In genomic region chr7:42159150-42159549, GRCh38 we compare ENCODE assay signal across 27 cellular contexts.
DNase-seq lines count a peak whose midpoint lies in the region; TF ChIP-seq lines count a peak whose summit lies in the region.
"Had no signal": no experiment of that assay in that cellular context is flagged by ENCODE, and none has a peak within 500 bp of the region (broad histone marks: within the 10 kb centered on the region; RNA-seq: fewer than 3 reads in every experiment).

No MANE protein-coding gene starts in this region.

- H3K27me3 ChIP-seq in adipocyte (replicated peaks; ENCODE audit: control insufficient read depth, insufficient read depth, low read length) = no peaks in the 10 kb centered on the region
- H3K27me3 ChIP-seq in suprapubic skin = no peaks in the 10 kb centered on the region
- H3K27me3 ChIP-seq: BLaER1 treated with 17β-estradiol and CSF1 and Interleukin-3, amounts not matched to agents 10 nM and 100 nM had no signal

- no peak for TF ChIP-seq CTCF in retinal pigment epithelial cell (conservative IDR thresholded peaks at IDR 0.05; ENCODE audit: low read depth, low read length)
- no peak for TF ChIP-seq CTCF in suprapubic skin (IDR thresholded peaks at IDR 0.05)

- TF ChIP-seq EP300 in suprapubic skin (IDR thresholded peaks at IDR 0.05) = no peak

- peak; percentile 30 for DNase-seq in AG08395 (ENCODE audit: low spot score)
- DNase-seq in adipocyte (ENCODE audit: low read depth) = peak; percentile 44
- peak; percentile 75 for DNase-seq in fibroblast of peridontal ligament (ENCODE audit: extremely low read depth)
- DNase-seq in retinal pigment epithelial cell (ENCODE audit: low read depth) = peak; percentile 62
- no peak for DNase-seq in GOT3 (lab: John Stamatoyannopoulos, UW)
- DNase-seq in suprapubic skin (ENCODE audit: low spot score in 2 of 2) = no peak
- DNase-seq in COLO829 (ENCODE audit: low spot score) = no peak
- DNase-seq in SHP77 treated with DMSO at 0.1 percent for 48 hours (lab: John Stamatoyannopoulos, UW) = no peak
- DNase-seq: ACHN; CD4-positive, alpha-beta T cell; COR-L47; DMS53; Karpas-422; NCI-H1092; NCI-H1417 treated with DMSO at 0.1 percent for 48 hours; NCI-H187; NCI-H2081 treated with DMSO at 0.1 percent for 48 hours; NCI-H2171; NCI-H226; NCI-H510A; NCI-H69; SHP77 had no signal

- H3K4me3 ChIP-seq in adipocyte (ENCODE audit: low read length) (no peak overlapping the region), retinal pigment epithelial cell (ENCODE audit: low read length) (no peak overlapping the region), suprapubic skin (no peak overlapping the region)
- H3K4me3 ChIP-seq: BLaER1 treated with 17β-estradiol and CSF1 and Interleukin-3, amounts not matched to agents 10 nM and 100 nM; GM12878; SK-N-MC had no signal

- H3K9ac ChIP-seq in adipocyte (ENCODE audit: low read length) = no peak overlapping the region
- H3K9ac ChIP-seq: BLaER1 treated with 17β-estradiol and CSF1 and Interleukin-3, amounts not matched to agents 10 nM and 100 nM had no signal

- H3K9me3 ChIP-seq in adipocyte (ENCODE audit: control insufficient read depth, low read length) (no peaks in the 10 kb centered on the region), suprapubic skin (no peaks in the 10 kb centered on the region)
- H3K9me3 ChIP-seq: BLaER1 treated with 17β-estradiol and CSF1 and Interleukin-3, amounts not matched to agents 10 nM and 100 nM had no signal

- 57% methylated on average over 3 of the region's 3 CpGs for WGBS in suprapubic skin

- peaks cover 45% of the 10 kb centered on the region for H3K4me1 ChIP-seq in adipocyte (ENCODE audit: control insufficient read depth, insufficient read depth, low read length)
- peaks cover 47% of the 10 kb centered on the region for H3K4me1 ChIP-seq in suprapubic skin

- TF ChIP-seq POLR2A in suprapubic skin (IDR thresholded peaks at IDR 0.05) = no peak

- no peaks in the 10 kb centered on the region for H3K36me3 ChIP-seq in adipocyte (ENCODE audit: control insufficient read depth, insufficient read depth, low read length, severe bottlenecking)
- no peaks in the 10 kb centered on the region for H3K36me3 ChIP-seq in suprapubic skin

- no peak overlapping the region for H3K27ac ChIP-seq in suprapubic skin
- H3K27ac ChIP-seq: 22Rv1; BLaER1 treated with 17β-estradiol and CSF1 and Interleukin-3, amounts not matched to agents 10 nM and 100 nM; RWPE1; SK-N-MC had no signal

Comparison
In these comparisons a context has a peak if more than half of its experiments do, and no peak if none do; other contexts are left out.
1. DNase-seq: peak in AG08395 (single experiment), adipocyte (single experiment), fibroblast of peridontal ligament (single experiment) and retinal pigment epithelial cell (single experiment); none in GOT3 (single experiment), suprapubic skin (0 of 2), COLO829 (single experiment) and SHP77 treated with DMSO at 0.1 percent for 48 hours (single experiment).